ENCODE assay signal across 8 cellular contexts in the genomic region with DNA sequence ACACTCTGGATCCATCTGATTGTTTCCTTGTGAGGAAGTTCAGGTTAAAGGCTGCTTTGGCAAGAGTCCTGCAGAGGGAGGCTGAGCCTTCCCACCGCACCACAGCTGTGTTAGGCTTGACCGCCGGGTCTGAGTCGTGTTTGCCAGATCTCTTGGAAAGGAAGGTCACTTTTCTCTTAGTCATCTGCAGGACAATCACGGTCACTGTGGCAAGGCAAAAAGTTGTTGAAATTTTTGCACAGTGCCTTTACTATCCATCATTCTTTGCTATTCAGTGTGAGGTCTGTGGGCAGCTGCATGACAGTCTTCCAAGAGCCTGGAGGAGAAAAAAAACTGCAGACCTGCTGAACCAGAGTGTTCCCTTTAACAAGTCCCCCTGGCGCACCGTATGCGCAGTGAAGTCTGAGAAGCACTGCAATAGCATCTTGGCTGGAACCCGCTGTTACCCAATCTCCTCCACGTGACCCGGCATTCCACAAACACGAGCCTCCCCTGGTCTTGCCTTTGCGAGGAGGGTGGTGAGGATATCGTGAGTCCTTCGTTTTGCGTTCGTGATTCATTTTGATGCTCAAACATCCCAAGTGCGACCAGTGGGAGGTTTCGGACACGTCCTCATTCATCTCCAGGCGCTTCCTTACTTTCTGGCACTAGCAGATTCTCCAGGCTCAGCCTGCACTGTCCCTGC. TPM values are rescaled to one million over a fixed set of nuclear protein-coding genes. Genes with fewer than 3 reads are reported as not detected.
A peak's percentile ranks its signal among the peaks of the same experiment; 100 is the strongest.
DNase-seq lines count a peak whose midpoint lies in the region; ATAC-seq, FAIRE-seq and TF ChIP-seq lines count a peak whose summit lies in the region.

No MANE protein-coding gene starts in this region.

- peak overlapping the region; percentile 60; the same call in 1 of the 2 replicates for H3K4me3 Mint-ChIP-seq in HFFc6
- H3K4me3 Mint-ChIP-seq in stimulated activated naive B cell treated with anti-CD40 and anti-IgM and Interleukin-4, amounts not matched to agents 10 μg/mL and 1 μg/mL and 100 μg/mL, for 72 hours, result peak overlapping the region in 1 of 2 donors; percentile 6

- no peaks in the 10 kb centered on the region for H3K9me3 Mint-ChIP-seq in HFFc6
- no peaks in the 10 kb centered on the region for H3K9me3 Mint-ChIP-seq in stimulated activated naive B cell treated with anti-CD40 and anti-IgM and Interleukin-4, amounts not matched to agents 10 μg/mL and 1 μg/mL and 100 μg/mL, for 72 hours

- no peaks in the 10 kb centered on the region for H3K9me3 ChIP-seq in ascending aorta
- H3K9me3 ChIP-seq in keratinocyte (ENCODE audit: control insufficient read depth, low read depth, low read length), result no peaks in the 10 kb centered on the region

- H3K4me1 ChIP-seq in ascending aorta, result peaks cover 0 to 18% of the 10 kb centered on the region in 2 donors
- peaks cover 21% of the 10 kb centered on the region for H3K4me1 ChIP-seq in keratinocyte (ENCODE audit: control insufficient read depth, extremely low read depth, insufficient read depth, low read length)

- H3K4me1 Mint-ChIP-seq in HFFc6 (ENCODE audit: low read depth), result peaks cover 41% of the 10 kb centered on the region
- H3K4me1 Mint-ChIP-seq in stimulated activated naive B cell treated with anti-CD40 and anti-IgM and Interleukin-4, amounts not matched to agents 10 μg/mL and 1 μg/mL and 100 μg/mL, for 72 hours, result peaks cover 83 to 100% of the 10 kb centered on the region in 2 donors

- peaks cover 5% of the 10 kb centered on the region for H3K27me3 Mint-ChIP-seq in HFFc6 (ENCODE audit: insufficient read depth)
- peaks cover 0 to 5% of the 10 kb centered on the region in 2 donors for H3K27me3 Mint-ChIP-seq in stimulated activated naive B cell treated with anti-CD40 and anti-IgM and Interleukin-4, amounts not matched to agents 10 μg/mL and 1 μg/mL and 100 μg/mL, for 72 hours

- peak overlapping the region; percentile 71 for H3K27ac Mint-ChIP-seq in HFFc6
- H3K27ac Mint-ChIP-seq in stimulated activated naive B cell treated with anti-CD40 and anti-IgM and Interleukin-4, amounts not matched to agents 10 μg/mL and 1 μg/mL and 100 μg/mL, for 72 hours, result peak overlapping the region; percentile 98

- no peaks in the 10 kb centered on the region for H3K27me3 ChIP-seq in ascending aorta
- no peaks in the 10 kb centered on the region for H3K27me3 ChIP-seq in keratinocyte (ENCODE audit: control insufficient read depth, extremely low read depth, insufficient read depth, low read length)

- DNase-seq in HFFc6, result peak; percentile 74
- DNase-seq in ascending aorta (ENCODE audit: low spot score in 2 of 2), result peak in 1 of 2 donors; percentile 90
- no peak for DNase-seq in keratinocyte (ENCODE audit: low read depth, low spot score)
- no peak for DNase-seq in stimulated activated naive B cell treated with anti-CD40 and anti-IgM and Interleukin-4, amounts not matched to agents 10 μg/mL and 1 μg/mL and 100 μg/mL, for 72 hours
- DNase-seq in activated CD4-positive, alpha-beta T cell treated with anti-CD3 and anti-CD28 coated beads, Interleukin-2, amount 50 U/mL, for 1 hour, result no peak
- DNase-seq in RPMI8226, result no peak
- no peak for DNase-seq in SKM-1 treated with dmso at 0.1 percent for 144 hours (lab: John Stamatoyannopoulos, UW; ENCODE audit: unreplicated experiment)
- no peak for DNase-seq in NCI-H526 treated with DMSO at 0.1 percent for 48 hours (lab: John Stamatoyannopoulos, UW)

- peaks cover 4% of the 10 kb centered on the region for H4K20me1 ChIP-seq in keratinocyte (ENCODE audit: control insufficient read depth, extremely low read depth, insufficient read depth, low read length)

- H3K36me3 ChIP-seq in ascending aorta, result no peaks in the 10 kb centered on the region
- H3K36me3 ChIP-seq in keratinocyte (ENCODE audit: control insufficient read depth in 2 of 2, extremely low read depth in 1 of 2, insufficient read depth in 2 of 2, low read length in 2 of 2), result no peaks in the 10 kb centered on the region

- intact Hi-C loops in ascending aorta (cut with DNase I), result no loop called here

- ATAC-seq in stimulated activated naive B cell treated with anti-CD40 and anti-IgM and Interleukin-4, amounts not matched to agents 10 μg/mL and 1 μg/mL and 100 μg/mL, for 72 hours (replicated peaks), result no peak

- H3K9ac ChIP-seq in keratinocyte (ENCODE audit: control insufficient read depth, extremely low read depth, insufficient read depth, low read length), result no peak overlapping the region

- H3K4me2 ChIP-seq in keratinocyte (ENCODE audit: control insufficient read depth, extremely low read depth, insufficient read depth, low read depth, low read length), result peak overlapping the region; percentile 17

- no peak overlapping the region for H2AFZ ChIP-seq in keratinocyte (ENCODE audit: control insufficient read depth, low read length)

- peaks cover 2% of the 10 kb centered on the region for H3K9me1 ChIP-seq in keratinocyte (ENCODE audit: control insufficient read depth, extremely low read depth, insufficient read depth, low read length)

- dilution Hi-C loops in keratinocyte (cut with MboI; ENCODE audit: extremely low pct_ligation_motif_present, low sequenced_read_pairs), result no loop called here

- H3K36me3 Mint-ChIP-seq in HFFc6 (ENCODE audit: low read depth), result peaks cover 4% of the 10 kb centered on the region; the same call in 1 of the 2 replicates
- peaks cover 3% of the 10 kb centered on the region in 2 donors for H3K36me3 Mint-ChIP-seq in stimulated activated naive B cell treated with anti-CD40 and anti-IgM and Interleukin-4, amounts not matched to agents 10 μg/mL and 1 μg/mL and 100 μg/mL, for 72 hours

- H3K79me2 ChIP-seq in keratinocyte (ENCODE audit: control insufficient read depth, insufficient read depth, low read length), result no peaks in the 10 kb centered on the region

- FAIRE-seq in keratinocyte (lab: Jason Lieb, UNC), result no peak

- no peak for TF ChIP-seq CTCF in HFFc6 (IDR thresholded peaks at IDR 0.05)
- TF ChIP-seq CTCF in ascending aorta (IDR thresholded peaks at IDR 0.05), result no peak
- no peak for TF ChIP-seq CTCF in keratinocyte (optimal IDR thresholded peaks at IDR 0.05 in 1 of 3, IDR thresholded peaks at IDR 0.05 in 1 of 3, conservative IDR thresholded peaks at IDR 0.05 in 1 of 3; ENCODE audit: extremely low read depth in 1 of 3, insufficient read depth in 2 of 3, low read length in 3 of 3)

- peak overlapping the region; percentile 35 to 57 for H3K27ac ChIP-seq in ascending aorta
- no peak overlapping the region for H3K27ac ChIP-seq in keratinocyte (ENCODE audit: control insufficient read depth, insufficient read depth, low read length)

- H3K4me3 ChIP-seq in ascending aorta (no peak overlapping the region), keratinocyte (ENCODE audit: control insufficient read depth in 2 of 3, extremely low read depth in 1 of 3, insufficient read depth in 2 of 3, low read depth in 1 of 3, low read length in 3 of 3) (no peak overlapping the region)

RNA-seq across cellular contexts. Expression of gene BIN1, which starts 23.0 kb away (rescaled TPM):
- 10 to 100 TPM; 22.6 to 26.1 (median 23.5) TPM for total RNA-seq in HFFc6 (2021; fragmentation: NEBNext Ultra II Directional; extraction: Animal tissue kit (Norgen Biotek cat#: 25700))
- total RNA-seq in ascending aorta, result 71.6 TPM
- polyA plus RNA-seq in keratinocyte, result 4.2 to 6.5 TPM (median 5.4 TPM) in 3 replicates
- 1.3 TPM for polyA plus RNA-seq in keratinocyte (2011; ENCODE audit: low read depth)
- polyA plus RNA-seq in keratinocyte (2011; cell fraction: cytosol; rRNA removed), result 3.2 and 6.0 TPM in 2 replicates
- polyA plus RNA-seq in keratinocyte (2011; cell fraction: nucleus; rRNA removed), result 4.4 and 4.7 TPM in 2 replicates
- polyA plus RNA-seq in keratinocyte (2012; ENCODE audit: low replicate concordance), result 1.4 and 8.5 TPM in 2 replicates
- polyA minus RNA-seq in keratinocyte, result 4.6 to 9.2 TPM (median 5.1 TPM) in 3 replicates
- polyA minus RNA-seq in keratinocyte (2011; cell fraction: cytosol; rRNA and poly(A)+ RNA removed), result 4.2 TPM
- 2.1 and 3.1 TPM in 2 replicates for polyA minus RNA-seq in keratinocyte (2011; cell fraction: nucleus; rRNA and poly(A)+ RNA removed)
